In genomic region chr9:131398204-131398603, GRCh38 we compare ENCODE assay signal across 9 cellular contexts. TPM values are rescaled to one million over a fixed set of nuclear protein-coding genes. Genes with fewer than 3 reads are reported as not detected.
DNase-seq lines count a peak whose midpoint lies in the region; ATAC-seq and TF ChIP-seq lines count a peak whose summit lies in the region.
"Had no signal": no experiment of that assay in that cellular context is flagged by ENCODE, and none has a peak within 500 bp of the region (broad histone marks: within the 10 kb centered on the region; RNA-seq: fewer than 3 reads in every experiment).

No MANE protein-coding gene starts in this region.

- peaks cover 7% of the 10 kb centered on the region for H3K27me3 Mint-ChIP-seq in neural progenitor cell (ENCODE audit: insufficient read depth, low read depth)

- H3K4me3 ChIP-seq in neural progenitor cell: peak overlapping the region; percentile 100
- H3K4me3 ChIP-seq: SJSA1 had no signal

- no peaks in the 10 kb centered on the region for H3K27me3 ChIP-seq in neural progenitor cell
- H3K27me3 ChIP-seq: SJSA1 had no signal

- peaks cover 3% of the 10 kb centered on the region for H3K36me3 Mint-ChIP-seq in neural progenitor cell

- peak overlapping the region; percentile 30 for H3K4me3 Mint-ChIP-seq in neural progenitor cell

- no peaks in the 10 kb centered on the region for H3K9me3 ChIP-seq in neural progenitor cell (ENCODE audit: low read depth)
- H3K9me3 ChIP-seq: SJSA1 had no signal

- DNase-seq in RWPE1 (ENCODE audit: low spot score) (no peak), neural progenitor cell (ENCODE audit: low spot score) (no peak), NCI-H1105 (lab: John Stamatoyannopoulos, UW) (no peak), ACHN (no peak)
- peak; percentile 85 for DNase-seq in central memory CD4-positive, alpha-beta T cell

- H3K4me2 ChIP-seq in neural progenitor cell: peak overlapping the region; percentile 98

- CTCF ChIA-PET in RWPE1 (lab: Yijun Ruan, JAX): interaction anchor here (1.8 kb wide), 1 partner anchor 9 kb away, joined by 10 read pairs; no protein-coding TSS in a partner anchor

- peaks cover 89% of the 10 kb centered on the region for H3K79me2 ChIP-seq in neural progenitor cell (ENCODE audit: low read depth)

- no peak overlapping the region for H3K27ac Mint-ChIP-seq in neural progenitor cell

- peak overlapping the region; percentile 85 for H3K27ac ChIP-seq in RWPE1
- H3K27ac ChIP-seq in neural progenitor cell: peak overlapping the region; percentile 19
- H3K27ac ChIP-seq: SJSA1 had no signal

- peak overlapping the region; percentile 15 for H3K9ac ChIP-seq in neural progenitor cell

- H3K4me1 Mint-ChIP-seq in neural progenitor cell: peaks cover 64% of the 10 kb centered on the region

- in situ Hi-C loops in ACHN (cut with HindIII; ENCODE audit: low pct_ligation_motif_present, low pct_unique_long_range_greater_than_20kb, low sequenced_read_pairs): no loop called here

- peaks cover 86% of the 10 kb centered on the region for H4K20me1 ChIP-seq in neural progenitor cell (ENCODE audit: low read depth)

- TF ChIP-seq POLR2A in GM19099 (IDR thresholded peaks at IDR 0.05; ENCODE audit: extremely low read depth, insufficient read length, low read depth): peak; percentile 51

- H3K4me1 ChIP-seq in neural progenitor cell: peaks cover 68% of the 10 kb centered on the region

- no peak overlapping the region for H2AFZ ChIP-seq in neural progenitor cell (replicated peaks)

- no peaks in the 10 kb centered on the region for H3K36me3 ChIP-seq in neural progenitor cell

- no peaks in the 10 kb centered on the region for H3K9me3 Mint-ChIP-seq in neural progenitor cell

- TF ChIP-seq CTCF in RWPE1 (conservative IDR thresholded peaks at IDR 0.05; ENCODE audit: low read depth): no peak
- no peak for TF ChIP-seq CTCF in neural progenitor cell (IDR thresholded peaks at IDR 0.05)

- ATAC-seq in GM19395 (IDR thresholded peaks at IDR 0.05; ENCODE audit: unreplicated experiment) (no peak), GM21515 (IDR thresholded peaks at IDR 0.05; ENCODE audit: unreplicated experiment) (no peak)

- peaks cover 71% of the 10 kb centered on the region for H3F3A ChIP-seq in neural progenitor cell (ENCODE audit: low read depth)

- POLR2A ChIA-PET in RWPE1 (lab: Yijun Ruan, JAX; ENCODE audit: low non-redundant PET): interaction anchor here (1.3 kb wide), 1 partner anchor 25 kb away, joined by 7 read pairs; no protein-coding TSS in a partner anchor

RNA-seq across cellular contexts. Expression of gene PRRC2B, which starts 4.3 kb away (rescaled TPM):
- 139 and 148 TPM in 2 replicates for total RNA-seq in neural progenitor cell (ENCODE audit: low replicate concordance)
